16 cellular contexts compared by ENCODE assay signal in genomic region chr2:53632714-53633113, GRCh38.
A peak's percentile ranks its signal among the peaks of the same experiment; 100 is the strongest.
DNase-seq lines count a peak whose midpoint lies in the region; ATAC-seq and TF ChIP-seq lines count a peak whose summit lies in the region.
"Had no signal": no experiment of that assay in that cellular context is flagged by ENCODE, and none has a peak within 500 bp of the region (broad histone marks: within the 10 kb centered on the region; RNA-seq: fewer than 3 reads in every experiment).

No MANE protein-coding gene starts in this region.

- H3K4me3 Mint-ChIP-seq in brain (no peak overlapping the region), nephron (no peak overlapping the region)
- H3K4me3 Mint-ChIP-seq: activated T-cell treated with anti-CD3 and anti-CD28 coated beads, Interleukin-2, amount 50 U/mL, for 4 hours had no signal

- H3K36me3 Mint-ChIP-seq in brain = no peaks in the 10 kb centered on the region
- no peaks in the 10 kb centered on the region for H3K36me3 Mint-ChIP-seq in nephron (ENCODE audit: low read depth)

- H3K27me3 Mint-ChIP-seq in brain (peaks cover 8% of the 10 kb centered on the region), nephron (ENCODE audit: low read depth) (no peaks in the 10 kb centered on the region)

- DNase-seq in DMS79 treated with DMSO at 0.1 percent for 48 hours (lab: John Stamatoyannopoulos, UW) (peak; percentile 46), NCI-H2029 (lab: John Stamatoyannopoulos, UW) (peak; percentile 7), GF-D8 (lab: John Stamatoyannopoulos, UW) (no peak), SIG-M5 (lab: John Stamatoyannopoulos, UW) (no peak), HUDEP-2 (lab: John Stamatoyannopoulos, UW; ENCODE audit: unreplicated experiment in 76 of 76) (no peak)
- DNase-seq: activated CD4-positive, CD25-positive, alpha-beta regulatory T cell; activated T-cell treated with anti-CD3 and anti-CD28 coated beads, Interleukin-2, amount 50 U/mL, for 4 hours; anterior cingulate cortex; GOT3; NCI-H1048; NCI-H524 treated with DMSO at 0.1 percent for 48 hours; psoas muscle had no signal

- H3K27ac Mint-ChIP-seq in brain (peak overlapping the region in 3 of 5 experiments; percentile 16 to 42 (median 28)), nephron (peak overlapping the region; percentile 5 to 7 (median 6))

- ATAC-seq in HG02763 (IDR thresholded peaks at IDR 0.05; ENCODE audit: unreplicated experiment) = no peak
- ATAC-seq: activated T-cell treated with anti-CD3 and anti-CD28 coated beads, Interleukin-2, amount 50 U/mL, for 4 hours; psoas muscle; SK-N-SH treated with all-trans-retinoic acid at 6 μM for 48 hours had no signal

- TF ChIP-seq CTCF in brain (conservative IDR thresholded peaks at IDR 0.05) (no peak), nephron (IDR thresholded peaks at IDR 0.05; ENCODE audit: unreplicated experiment in 3 of 3) (no peak)

- H3K4me1 Mint-ChIP-seq in brain (peaks cover 37% of the 10 kb centered on the region), nephron (peaks cover 35% of the 10 kb centered on the region)

- H3K9me3 Mint-ChIP-seq in brain (peaks cover 0 to 3% (median 0%) of the 10 kb centered on the region in 5 experiments), nephron (no peaks in the 10 kb centered on the region)
- H3K9me3 Mint-ChIP-seq: activated T-cell treated with anti-CD3 and anti-CD28 coated beads, Interleukin-2, amount 50 U/mL, for 4 hours had no signal

Comparison
In these comparisons a context has a peak if more than half of its experiments do, and no peak if none do; other contexts are left out.
1. DNase-seq: peak in DMS79 treated with DMSO at 0.1 percent for 48 hours (single experiment) and NCI-H2029 (single experiment); none in GF-D8 (single experiment), SIG-M5 (single experiment) and HUDEP-2 (0 of 76).